14 cellular contexts compared by ENCODE assay signal in the genomic region with DNA sequence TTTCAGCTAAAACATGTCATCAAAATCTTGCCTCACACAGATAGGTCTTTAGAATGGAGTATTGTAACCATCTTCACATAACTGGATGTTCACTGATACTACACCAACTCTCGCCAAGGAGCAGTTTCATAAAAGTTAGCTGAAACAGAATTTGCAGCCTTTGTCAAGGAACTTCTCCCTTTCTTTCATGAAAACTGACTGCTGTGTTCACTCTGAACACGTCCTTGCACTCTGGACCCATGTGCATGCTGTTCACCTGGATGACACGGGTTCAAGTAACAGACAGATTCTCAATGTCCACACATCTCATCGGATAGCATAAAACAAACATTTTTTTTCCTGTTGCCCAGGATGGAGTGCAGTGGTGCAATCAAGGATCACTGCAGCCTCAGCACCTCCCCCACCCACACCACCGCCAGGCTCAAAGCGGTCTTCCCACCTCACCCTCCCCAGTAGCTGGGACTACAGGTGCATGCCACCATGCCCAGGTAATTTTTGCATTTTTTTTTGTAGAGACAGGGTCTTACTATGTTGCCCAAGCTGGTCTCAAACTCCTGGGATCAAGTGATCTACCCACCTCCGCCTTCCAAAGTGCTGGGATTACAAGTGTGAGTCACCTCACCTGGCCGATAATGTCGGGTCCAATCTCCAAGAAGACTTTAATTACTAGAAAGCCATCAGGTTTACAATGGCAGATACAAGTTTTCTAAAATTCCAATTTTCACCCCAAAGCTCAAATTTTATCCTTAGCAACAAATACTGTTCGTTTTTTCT. TPM values are rescaled to one million over a fixed set of nuclear protein-coding genes. Genes with fewer than 3 reads are reported as not detected.
DNase-seq lines count a peak whose midpoint lies in the region; ATAC-seq, FAIRE-seq and TF ChIP-seq lines count a peak whose summit lies in the region.
"Had no signal": no experiment of that assay in that cellular context is flagged by ENCODE, and none has a peak within 500 bp of the region (broad histone marks: within the 10 kb centered on the region; RNA-seq: fewer than 3 reads in every experiment).

No MANE protein-coding gene starts in this region.

- ATAC-seq in CD4-positive, alpha-beta T cell (ENCODE audit: poor library complexity) = no peak
- ATAC-seq in natural killer cell (no peak), HG03439 (IDR thresholded peaks at IDR 0.05; ENCODE audit: unreplicated experiment) (no peak)
- ATAC-seq: foreskin keratinocyte, sciatic nerve had no signal

- H3K9ac ChIP-seq in kidney (ENCODE audit: low read length in 2 of 2) = no peak overlapping the region

- no peak for TF ChIP-seq CTCF in CD4-positive, alpha-beta T cell (IDR thresholded peaks at IDR 0.05)
- no peak for TF ChIP-seq CTCF in chondrocyte (IDR thresholded peaks at IDR 0.05)
- TF ChIP-seq CTCF in natural killer cell (IDR thresholded peaks at IDR 0.05) = no peak
- TF ChIP-seq CTCF in kidney (IDR thresholded peaks at IDR 0.05; ENCODE audit: borderline replicate concordance, extremely low read depth, insufficient read depth) = no peak

- H3K36me3 Mint-ChIP-seq in CD4-positive, alpha-beta T cell (ENCODE audit: low read depth) = peaks cover 28% of the 10 kb centered on the region
- H3K36me3 Mint-ChIP-seq in chondrocyte (ENCODE audit: low read depth) (peaks cover 2% of the 10 kb centered on the region), natural killer cell (no peaks in the 10 kb centered on the region)

- FAIRE-seq in kidney (lab: Jason Lieb, UNC) = no peak

- CTCF ChIA-PET in CD4-positive, alpha-beta T cell (lab: Charles Lee) = interaction anchor here (1.9 to 3.0 kb wide), 4 partner anchors 8 to 16 kb away, joined by 4 to 15 read pairs (median 10); no protein-coding TSS in a partner anchor

- DNase-seq in CD4-positive, alpha-beta T cell = no peak
- DNase-seq in HuH-7.5 (ENCODE audit: low spot score) = peak; percentile 41
- DNase-seq in chondrocyte (ENCODE audit: low spot score) = no peak
- no peak for DNase-seq in natural killer cell
- DNase-seq in HT-29 (ENCODE audit: low spot score) = no peak
- no peak for DNase-seq in kidney
- DNase-seq: anterior cingulate cortex, Calu3, foreskin keratinocyte, SW 1271 had no signal

- H3K27ac Mint-ChIP-seq in CD4-positive, alpha-beta T cell = peak overlapping the region; percentile 82
- H3K27ac Mint-ChIP-seq in chondrocyte (ENCODE audit: unreplicated experiment) (peak overlapping the region; percentile 54), natural killer cell (peak overlapping the region; percentile 78 to 89)

- peaks cover 88% of the 10 kb centered on the region for H3K4me1 Mint-ChIP-seq in CD4-positive, alpha-beta T cell (ENCODE audit: low read depth)
- H3K4me1 Mint-ChIP-seq in chondrocyte (ENCODE audit: low read depth) = peaks cover 70% of the 10 kb centered on the region
- H3K4me1 Mint-ChIP-seq in natural killer cell = peaks cover 82 to 85% of the 10 kb centered on the region in 2 donors

- H3K4me3 ChIP-seq in kidney (ENCODE audit: low read length in 2 of 2) = no peak overlapping the region
- H3K4me3 ChIP-seq: suprapubic skin had no signal

- H3K4me1 ChIP-seq in kidney (ENCODE audit: control insufficient read depth in 1 of 2, insufficient read depth in 1 of 2, low read depth in 1 of 2, low read length in 2 of 2) = peaks cover 29 to 41% of the 10 kb centered on the region in 2 donors
- H3K4me1 ChIP-seq: foreskin keratinocyte had no signal

- H3K36me3 ChIP-seq in kidney (ENCODE audit: control insufficient read depth in 1 of 2, insufficient read depth in 2 of 2, low read length in 2 of 2) = peaks cover 2 to 8% of the 10 kb centered on the region in 2 donors

- H3K27me3 ChIP-seq in CD4-positive, alpha-beta T cell (ENCODE audit: control insufficient read depth, insufficient read depth, low read length) = no peaks in the 10 kb centered on the region
- H3K27me3 ChIP-seq: foreskin keratinocyte, suprapubic skin had no signal

- POLR2A ChIA-PET in CD4-positive, alpha-beta T cell (lab: Charles Lee) = interaction anchor here (0.6 to 4.7 kb wide), 4 partner anchors 10 to 526 kb away, joined by 3 to 28 read pairs (median 10); a partner anchor contains a TSS

- H3K9me3 Mint-ChIP-seq in CD4-positive, alpha-beta T cell = no peaks in the 10 kb centered on the region
- no peaks in the 10 kb centered on the region for H3K9me3 Mint-ChIP-seq in chondrocyte (ENCODE audit: low read depth)
- no peaks in the 10 kb centered on the region for H3K9me3 Mint-ChIP-seq in natural killer cell

- intact Hi-C loops in CD4-positive, alpha-beta T cell (cut with DNase I, micrococcal nuclease) = no loop called here
- intact Hi-C loops in natural killer cell (cut with micrococcal nuclease) (loop anchor here (5.0 kb wide), 1 partner anchor 35 kb away; a partner anchor contains a TSS), kidney (cut with DNase I) (no loop called here)

- peak overlapping the region; percentile 66 for H3K27ac ChIP-seq in CD4-positive, alpha-beta T cell (ENCODE audit: low read depth, low read length)
- no peak overlapping the region for H3K27ac ChIP-seq in kidney (ENCODE audit: low read depth in 2 of 2, low read length in 2 of 2)
- H3K27ac ChIP-seq: foreskin keratinocyte, suprapubic skin had no signal

- peak overlapping the region; percentile 85 for H3K4me3 Mint-ChIP-seq in CD4-positive, alpha-beta T cell
- H3K4me3 Mint-ChIP-seq in chondrocyte (ENCODE audit: unreplicated experiment) = no peak overlapping the region
- H3K4me3 Mint-ChIP-seq in natural killer cell = peak overlapping the region; percentile 45

- H3K27me3 Mint-ChIP-seq in CD4-positive, alpha-beta T cell = no peaks in the 10 kb centered on the region
- no peaks in the 10 kb centered on the region for H3K27me3 Mint-ChIP-seq in chondrocyte (ENCODE audit: low read depth)
- no peaks in the 10 kb centered on the region for H3K27me3 Mint-ChIP-seq in natural killer cell (ENCODE audit: low read depth in 2 of 2)

- H3K9me3 ChIP-seq in CD4-positive, alpha-beta T cell (ENCODE audit: control insufficient read depth, low read length) = no peaks in the 10 kb centered on the region
- H3K9me3 ChIP-seq in kidney (ENCODE audit: control insufficient read depth in 1 of 2, low read length in 2 of 2) = no peaks in the 10 kb centered on the region
- H3K9me3 ChIP-seq: suprapubic skin had no signal

RNA-seq across cellular contexts. Expression of a gene that starts 9.4 kb away (rescaled TPM):
- total RNA-seq in CD4-positive, alpha-beta T cell = 10 to 100 TPM; 51.9 to 54.3 TPM
- total RNA-seq in chondrocyte = 41.6 to 53.8 TPM (median 42.5 TPM) in 3 replicates
- total RNA-seq in natural killer cell = 100 to 1,000 TPM in 1 of 3 donors, 10 to 100 TPM in 2; 79.5 to 116 (median 83.4) TPM
- 72.0 and 78.5 TPM in 2 replicates for total RNA-seq in HT-29 (2014; rRNA removed; shearing (Covaris generic))
- 67.9 TPM for total RNA-seq in kidney
- 23.0 TPM for polyA plus RNA-seq in kidney (ENCODE audit: insufficient read depth, low read depth, low replicate concordance)

RNA-seq across cellular contexts. Expression of a gene that starts 21.1 kb away (rescaled TPM):
- total RNA-seq in CD4-positive, alpha-beta T cell = 10 to 100 TPM; 39.6 to 46.1 TPM
- 26.3 to 30.7 TPM (median 29.7 TPM) in 3 replicates for total RNA-seq in chondrocyte
- total RNA-seq in natural killer cell = 10 to 100 TPM; 45.1 to 60.1 (median 53.1) TPM
- total RNA-seq in HT-29 (2014; rRNA removed; shearing (Covaris generic)) = 66.9 and 67.4 TPM in 2 replicates
- 37.3 TPM for total RNA-seq in kidney
- polyA plus RNA-seq in kidney (ENCODE audit: insufficient read depth, low read depth, low replicate concordance) = 16.4 TPM

RNA-seq across cellular contexts. Expression of a gene that starts 35.6 kb away (rescaled TPM):
- 1 to 10 TPM; 3.5 to 5.5 TPM for total RNA-seq in CD4-positive, alpha-beta T cell
- total RNA-seq in chondrocyte (0.24 to 1.2 TPM (median 0.79 TPM) in 3 replicates), natural killer cell (10 to 100 TPM; 22.3 to 24.0 (median 23.8) TPM), kidney (9.5 TPM)
- total RNA-seq in HT-29 (2014; rRNA removed; shearing (Covaris generic)) = 119 and 127 TPM in 2 replicates
- 2.0 TPM for polyA plus RNA-seq in kidney (ENCODE audit: insufficient read depth, low read depth, low replicate concordance)
- total RNA-seq: M059J had no signal

RNA-seq across cellular contexts. Expression of a gene that starts 55.3 kb away (rescaled TPM):
- 1 to 10 TPM; 5.9 to 6.3 TPM for total RNA-seq in CD4-positive, alpha-beta T cell
- total RNA-seq in chondrocyte = 12.7 to 20.0 TPM (median 13.0 TPM) in 3 replicates
- total RNA-seq in natural killer cell = 1 to 10 TPM; 5.1 to 8.0 (median 6.4) TPM
- 16.1 and 17.1 TPM in 2 replicates for total RNA-seq in HT-29 (2014; rRNA removed; shearing (Covaris generic))
- 11.5 TPM for total RNA-seq in kidney
- 6.1 TPM for polyA plus RNA-seq in kidney (ENCODE audit: insufficient read depth, low read depth, low replicate concordance)
